ENCODE assay signal across 1 cellular context in the genomic region with DNA sequence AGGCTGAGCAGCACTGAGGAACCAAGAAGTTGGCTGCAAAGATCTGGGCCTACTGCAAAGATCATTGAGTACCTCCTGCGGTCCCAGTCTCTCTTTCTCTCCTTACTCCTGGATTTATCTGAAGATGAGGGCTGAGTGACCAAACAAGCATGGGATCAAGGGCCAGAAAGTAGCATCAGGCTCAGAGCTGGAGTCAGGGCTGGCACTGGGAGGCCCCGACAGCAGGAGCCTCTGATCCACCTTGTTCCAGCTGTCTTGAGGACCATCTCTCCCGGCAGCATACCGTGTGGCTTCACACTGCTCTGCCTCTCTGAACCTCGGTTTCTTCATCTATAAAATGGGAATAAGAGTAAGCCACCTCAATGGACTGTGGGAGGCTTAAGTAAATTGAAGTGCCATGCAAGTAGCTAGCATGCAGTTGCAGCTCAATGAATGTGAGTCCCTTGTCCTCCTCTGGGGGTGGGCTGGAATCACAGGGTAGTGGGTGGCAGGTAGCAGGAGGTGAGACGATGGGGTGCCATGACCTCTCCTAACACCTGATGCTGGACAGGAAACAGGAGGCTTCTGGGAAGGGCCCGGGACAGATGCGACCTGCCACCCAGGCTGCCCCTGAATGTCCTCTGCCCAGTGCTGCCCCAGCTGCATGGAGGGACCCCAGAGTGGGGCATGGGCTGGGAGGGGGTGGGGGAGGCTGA.
TF ChIP-seq lines count a peak whose summit lies in the region.

No MANE protein-coding gene starts in this region.

TF ChIP-seq in GM23338, 12 proteins besides CTCF, POLR2A, EP300 and RAD21 (continued from another document):
- TF ChIP-seq EZH2 (IDR thresholded peaks at IDR 0.05; ENCODE audit: low read depth, unreplicated experiment) (no peak), EZH2phosphoT487 (IDR thresholded peaks at IDR 0.05; ENCODE audit: unreplicated experiment) (no peak), POLR2AphosphoS5 (IDR thresholded peaks at IDR 0.05; ENCODE audit: low read depth) (no peak)
- TF ChIP-seq, protein P1, sequence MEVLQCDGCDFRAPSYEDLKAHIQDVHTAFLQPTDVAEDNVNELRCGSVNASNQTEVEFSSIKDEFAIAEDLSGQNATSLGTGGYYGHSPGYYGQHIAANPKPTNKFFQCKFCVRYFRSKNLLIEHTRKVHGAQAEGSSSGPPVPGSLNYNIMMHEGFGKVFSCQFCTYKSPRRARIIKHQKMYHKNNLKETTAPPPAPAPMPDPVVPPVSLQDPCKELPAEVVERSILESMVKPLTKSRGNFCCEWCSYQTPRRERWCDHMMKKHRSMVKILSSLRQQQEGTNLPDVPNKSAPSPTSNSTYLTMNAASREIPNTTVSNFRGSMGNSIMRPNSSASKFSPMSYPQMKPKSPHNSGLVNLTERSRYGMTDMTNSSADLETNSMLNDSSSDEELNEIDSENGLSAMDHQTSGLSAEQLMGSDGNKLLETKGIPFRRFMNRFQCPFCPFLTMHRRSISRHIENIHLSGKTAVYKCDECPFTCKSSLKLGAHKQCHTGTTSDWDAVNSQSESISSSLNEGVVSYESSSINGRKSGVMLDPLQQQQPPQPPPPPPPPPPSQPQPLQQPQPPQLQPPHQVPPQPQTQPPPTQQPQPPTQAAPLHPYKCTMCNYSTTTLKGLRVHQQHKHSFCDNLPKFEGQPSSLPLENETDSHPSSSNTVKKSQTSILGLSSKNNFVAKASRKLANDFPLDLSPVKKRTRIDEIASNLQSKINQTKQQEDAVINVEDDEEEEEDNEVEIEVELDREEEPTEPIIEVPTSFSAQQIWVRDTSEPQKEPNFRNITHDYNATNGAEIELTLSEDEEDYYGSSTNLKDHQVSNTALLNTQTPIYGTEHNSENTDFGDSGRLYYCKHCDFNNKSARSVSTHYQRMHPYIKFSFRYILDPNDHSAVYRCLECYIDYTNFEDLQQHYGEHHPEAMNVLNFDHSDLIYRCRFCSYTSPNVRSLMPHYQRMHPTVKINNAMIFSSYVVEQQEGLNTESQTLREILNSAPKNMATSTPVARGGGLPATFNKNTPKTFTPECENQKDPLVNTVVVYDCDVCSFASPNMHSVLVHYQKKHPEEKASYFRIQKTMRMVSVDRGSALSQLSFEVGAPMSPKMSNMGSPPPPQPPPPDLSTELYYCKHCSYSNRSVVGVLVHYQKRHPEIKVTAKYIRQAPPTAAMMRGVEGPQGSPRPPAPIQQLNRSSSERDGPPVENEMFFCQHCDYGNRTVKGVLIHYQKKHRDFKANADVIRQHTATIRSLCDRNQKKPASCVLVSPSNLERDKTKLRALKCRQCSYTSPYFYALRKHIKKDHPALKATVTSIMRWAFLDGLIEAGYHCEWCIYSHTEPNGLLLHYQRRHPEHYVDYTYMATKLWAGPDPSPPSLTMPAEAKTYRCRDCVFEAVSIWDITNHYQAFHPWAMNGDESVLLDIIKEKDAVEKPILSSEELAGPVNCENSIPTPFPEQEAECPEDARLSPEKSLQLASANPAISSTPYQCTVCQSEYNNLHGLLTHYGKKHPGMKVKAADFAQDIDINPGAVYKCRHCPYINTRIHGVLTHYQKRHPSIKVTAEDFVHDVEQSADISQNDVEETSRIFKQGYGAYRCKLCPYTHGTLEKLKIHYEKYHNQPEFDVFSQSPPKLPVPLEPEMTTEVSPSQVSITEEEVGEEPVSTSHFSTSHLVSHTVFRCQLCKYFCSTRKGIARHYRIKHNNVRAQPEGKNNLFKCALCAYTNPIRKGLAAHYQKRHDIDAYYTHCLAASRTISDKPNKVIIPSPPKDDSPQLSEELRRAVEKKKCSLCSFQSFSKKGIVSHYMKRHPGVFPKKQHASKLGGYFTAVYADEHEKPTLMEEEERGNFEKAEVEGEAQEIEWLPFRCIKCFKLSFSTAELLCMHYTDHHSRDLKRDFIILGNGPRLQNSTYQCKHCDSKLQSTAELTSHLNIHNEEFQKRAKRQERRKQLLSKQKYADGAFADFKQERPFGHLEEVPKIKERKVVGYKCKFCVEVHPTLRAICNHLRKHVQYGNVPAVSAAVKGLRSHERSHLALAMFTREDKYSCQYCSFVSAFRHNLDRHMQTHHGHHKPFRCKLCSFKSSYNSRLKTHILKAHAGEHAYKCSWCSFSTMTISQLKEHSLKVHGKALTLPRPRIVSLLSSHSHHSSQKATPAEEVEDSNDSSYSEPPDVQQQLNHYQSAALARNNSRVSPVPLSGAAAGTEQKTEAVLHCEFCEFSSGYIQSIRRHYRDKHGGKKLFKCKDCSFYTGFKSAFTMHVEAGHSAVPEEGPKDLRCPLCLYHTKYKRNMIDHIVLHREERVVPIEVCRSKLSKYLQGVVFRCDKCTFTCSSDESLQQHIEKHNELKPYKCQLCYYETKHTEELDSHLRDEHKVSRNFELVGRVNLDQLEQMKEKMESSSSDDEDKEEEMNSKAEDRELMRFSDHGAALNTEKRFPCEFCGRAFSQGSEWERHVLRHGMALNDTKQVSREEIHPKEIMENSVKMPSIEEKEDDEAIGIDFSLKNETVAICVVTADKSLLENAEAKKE (CRISPR knock-in tag; IDR thresholded peaks at IDR 0.05) = no peak
